In the genomic region with DNA sequence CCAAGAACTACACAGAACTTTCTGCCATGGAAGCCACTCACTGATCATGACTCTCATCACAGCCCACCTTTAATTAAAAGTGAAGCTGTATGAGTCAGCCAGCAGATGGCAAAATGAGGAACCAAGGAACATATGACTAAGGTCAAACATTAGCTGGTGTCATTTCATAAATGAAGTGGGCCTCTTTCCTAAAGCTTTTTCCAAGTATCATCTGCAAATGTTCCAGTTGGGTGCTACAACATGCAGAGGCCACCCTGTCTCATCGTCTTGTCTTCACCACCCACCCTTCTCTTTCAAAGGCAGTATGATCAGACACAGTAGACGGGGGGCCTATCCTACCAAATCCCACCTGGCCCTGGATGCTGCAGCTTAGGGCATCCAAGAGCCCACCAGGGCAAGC, we compare ENCODE assay signal across 10 cellular contexts. TPM values are rescaled to one million over a fixed set of nuclear protein-coding genes. Genes with fewer than 3 reads are reported as not detected.
A peak's percentile ranks its signal among the peaks of the same experiment; 100 is the strongest.
DNase-seq lines count a peak whose midpoint lies in the region; ATAC-seq and TF ChIP-seq lines count a peak whose summit lies in the region.
"Had no signal": no experiment of that assay in that cellular context is flagged by ENCODE, and none has a peak within 500 bp of the region (broad histone marks: within the 10 kb centered on the region; RNA-seq: fewer than 3 reads in every experiment).

No MANE protein-coding gene starts in this region.

- H3K36me3 ChIP-seq in BLaER1 treated with 17β-estradiol and CSF1 and Interleukin-3, amounts not matched to agents 10 nM and 100 nM: no peaks in the 10 kb centered on the region
- H3K36me3 ChIP-seq in psoas muscle (ENCODE audit: insufficient read depth in 1 of 2, low read depth in 1 of 2): peaks cover 0 to 17% of the 10 kb centered on the region in 2 donors

- no peaks in the 10 kb centered on the region for H3K9me3 ChIP-seq in BLaER1 treated with 17β-estradiol and CSF1 and Interleukin-3, amounts not matched to agents 10 nM and 100 nM (replicated peaks in 1 of 11)
- H3K9me3 ChIP-seq in psoas muscle: no peaks in the 10 kb centered on the region

- no peaks in the 10 kb centered on the region for H3K4me1 Mint-ChIP-seq in Calu3 (ENCODE audit: low read depth, unreplicated experiment)

- no peak overlapping the region for H3K27ac Mint-ChIP-seq in Calu3 (ENCODE audit: unreplicated experiment)

- no peak overlapping the region for H3K4me3 Mint-ChIP-seq in Calu3 (ENCODE audit: low read depth, unreplicated experiment)

- ATAC-seq in GM18873 (IDR thresholded peaks at IDR 0.05; ENCODE audit: low FRiP score, unreplicated experiment) (peak; percentile 54), HG02973 (IDR thresholded peaks at IDR 0.05; ENCODE audit: unreplicated experiment) (peak; percentile 73), psoas muscle (no peak), GM19023 (IDR thresholded peaks at IDR 0.05; ENCODE audit: unreplicated experiment) (no peak)

- 59 to 94% (median 88%) methylated on average over 2 of the region's 2 CpGs for WGBS in psoas muscle, 3 donors

- H3K4me2 ChIP-seq in BLaER1 treated with 17β-estradiol and CSF1 and Interleukin-3, amounts not matched to agents 10 nM and 100 nM: peak overlapping the region in 8 of 11 experiments; percentile 32 to 85 (median 61); a peak in 14 of 22 replicates

- no peaks in the 10 kb centered on the region; a peak in 1 of 22 replicates for H4K20me1 ChIP-seq in BLaER1 treated with 17β-estradiol and CSF1 and Interleukin-3, amounts not matched to agents 10 nM and 100 nM

- peaks cover 0 to 17% (median 6%) of the 10 kb centered on the region in 11 experiments; a peak in 11 of 22 replicates for H3K27me3 ChIP-seq in BLaER1 treated with 17β-estradiol and CSF1 and Interleukin-3, amounts not matched to agents 10 nM and 100 nM
- H3K27me3 ChIP-seq in psoas muscle (ENCODE audit: insufficient read depth in 3 of 3, low read length in 2 of 3): no peaks in the 10 kb centered on the region

- DNase-seq in OCI-M1 (lab: John Stamatoyannopoulos, UW): peak; percentile 56
- DNase-seq in NCI-H524 treated with DMSO at 0.1 percent for 48 hours (lab: John Stamatoyannopoulos, UW): no peak
- no peak for DNase-seq in psoas muscle
- DNase-seq in Calu3: no peak
- DNase-seq: CD4-positive, CD25-positive, alpha-beta regulatory T cell had no signal

- no peaks in the 10 kb centered on the region for H3K27me3 Mint-ChIP-seq in Calu3 (ENCODE audit: unreplicated experiment)
- H3K27me3 Mint-ChIP-seq: CD4-positive, CD25-positive, alpha-beta regulatory T cell had no signal

- CTCF ChIA-PET in Calu3 (lab: Charles Lee): no interaction called here

- H3K36me3 Mint-ChIP-seq in Calu3 (ENCODE audit: insufficient read depth, unreplicated experiment): peaks cover 6% of the 10 kb centered on the region
- H3K36me3 Mint-ChIP-seq: CD4-positive, CD25-positive, alpha-beta regulatory T cell had no signal

- intact Hi-C loops in psoas muscle (cut with DNase I) (no loop called here), Calu3 (cut with micrococcal nuclease; ENCODE audit: unreplicated experiment) (no loop called here)

- peaks cover 0 to 38% (median 12%) of the 10 kb centered on the region in 10 experiments; a peak in 15 of 20 replicates for H3K4me1 ChIP-seq in BLaER1 treated with 17β-estradiol and CSF1 and Interleukin-3, amounts not matched to agents 10 nM and 100 nM
- H3K4me1 ChIP-seq in psoas muscle: no peaks in the 10 kb centered on the region

- TF ChIP-seq CTCF in psoas muscle (IDR thresholded peaks at IDR 0.05) (no peak), Calu3 (IDR thresholded peaks at IDR 0.05; ENCODE audit: unreplicated experiment) (no peak)

- BruUV-seq in Calu3 (replicated peaks; lab: Mats Ljungman, UMichigan): no TSS peak

- no peak overlapping the region for H3K4me3 ChIP-seq in BLaER1 treated with 17β-estradiol and CSF1 and Interleukin-3, amounts not matched to agents 10 nM and 100 nM
- H3K4me3 ChIP-seq in psoas muscle: no peak overlapping the region

- no peaks in the 10 kb centered on the region for H3K9me3 Mint-ChIP-seq in Calu3 (ENCODE audit: low read depth, unreplicated experiment)
- H3K9me3 Mint-ChIP-seq: CD4-positive, CD25-positive, alpha-beta regulatory T cell had no signal

- peak overlapping the region in 5 of 11 experiments; percentile 4 to 22 (median 18); a peak in 2 of 22 replicates for H3K9ac ChIP-seq in BLaER1 treated with 17β-estradiol and CSF1 and Interleukin-3, amounts not matched to agents 10 nM and 100 nM

- H3K27ac ChIP-seq in BLaER1 treated with 17β-estradiol and CSF1 and Interleukin-3, amounts not matched to agents 10 nM and 100 nM: peak overlapping the region in 9 of 11 experiments; percentile 38 to 63 (median 54); a peak in 16 of 22 replicates
- no peak overlapping the region for H3K27ac ChIP-seq in psoas muscle

RNA-seq across cellular contexts. Expression of gene EOLA1, which starts 9.2 kb away (rescaled TPM):
- 10 to 100 TPM; 23.9 to 36.6 (median 24.7) TPM for total RNA-seq in psoas muscle
- 10 to 100 TPM; 24.4 to 34.8 (median 27.4) TPM for polyA plus RNA-seq in psoas muscle
- 17.8 and 24.9 TPM in 2 replicates for total RNA-seq in Calu3 (2022)

RNA-seq across cellular contexts. Expression of gene HSFX3, which starts 18.1 kb away (rescaled TPM):
- total RNA-seq in psoas muscle (under 1 TPM in 1 of 4 donors, not detected in 3; 0.67 TPM), Calu3 (2022) (not detected in 2 replicates)
- not detected for polyA plus RNA-seq in psoas muscle
- total RNA-seq: CD4-positive, CD25-positive, alpha-beta regulatory T cell; kidney epithelial cell had no signal
- polyA plus RNA-seq: CD4-positive, CD25-positive, alpha-beta regulatory T cell had no signal

RNA-seq across cellular contexts. Expression of gene IDS, which starts 26.5 kb away (rescaled TPM):
- total RNA-seq in psoas muscle: 10 to 100 TPM; 29.3 to 37.6 (median 34.1) TPM
- polyA plus RNA-seq in psoas muscle: 10 to 100 TPM; 11.8 to 31.2 (median 15.3) TPM
- 84.4 and 85.7 TPM in 2 replicates for total RNA-seq in Calu3 (2022)

RNA-seq across cellular contexts. Expression of gene MAGEA9B, which starts 55.7 kb away (rescaled TPM):
- total RNA-seq in psoas muscle: not detected
- not detected for polyA plus RNA-seq in psoas muscle
- not detected in 2 replicates for total RNA-seq in Calu3 (2022)
- total RNA-seq: CD4-positive, CD25-positive, alpha-beta regulatory T cell had no signal
- polyA plus RNA-seq: CD4-positive, CD25-positive, alpha-beta regulatory T cell had no signal

Comparison
In these comparisons a context has a peak if more than half of its experiments do, and no peak if none do; other contexts are left out.
1. ATAC-seq: peak in GM18873 (single experiment) and HG02973 (single experiment); none in psoas muscle (0 of 4) and GM19023 (single experiment).